8 cellular contexts compared by ENCODE assay signal in the genomic region with DNA sequence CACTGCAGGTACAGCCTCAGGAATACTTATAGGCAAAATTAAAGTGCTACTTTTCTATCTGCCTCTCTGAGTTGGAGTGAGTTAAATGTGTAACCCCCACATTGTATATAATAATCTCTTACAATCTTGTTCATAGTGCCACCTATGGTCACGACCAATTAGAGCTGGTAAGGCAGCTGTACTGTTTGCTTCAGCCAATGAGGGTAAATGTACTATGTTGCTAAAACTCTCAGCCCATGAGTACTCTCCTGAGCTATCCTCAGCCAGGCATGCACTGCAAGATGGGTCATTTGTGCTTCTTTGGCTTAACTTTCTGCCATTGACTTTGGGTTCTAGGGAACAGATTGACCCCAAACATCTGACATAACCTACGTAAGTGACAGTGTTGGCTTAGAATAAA. TPM values are rescaled to one million over a fixed set of nuclear protein-coding genes. Genes with fewer than 3 reads are reported as not detected.
DNase-seq lines count a peak whose midpoint lies in the region; ATAC-seq, FAIRE-seq and TF ChIP-seq lines count a peak whose summit lies in the region.

No MANE protein-coding gene starts in this region.

- H3K4me2 ChIP-seq in BLaER1 treated with 17β-estradiol and CSF1 and Interleukin-3, amounts not matched to agents 10 nM and 100 nM, result peak overlapping the region in 7 of 11 experiments; percentile 4 to 58 (median 33); a peak in 10 of 22 replicates

- no peak for TF ChIP-seq POLR2A in vagina (IDR thresholded peaks at IDR 0.05)

- intact Hi-C loops in vagina (cut with DNase I), result no loop called here

- FAIRE-seq in GM18507 (lab: Jason Lieb, UNC), result peak; percentile 44

- peak; percentile 96 for ATAC-seq in HG02798 (IDR thresholded peaks at IDR 0.05; ENCODE audit: poor library complexity, unreplicated experiment)

- no peak for DNase-seq in GM18507 (ENCODE audit: extremely low spot score, insufficient read length, low read depth)
- peak; percentile 29 for DNase-seq in NCI-H2227 (lab: John Stamatoyannopoulos, UW; ENCODE audit: unreplicated experiment)
- DNase-seq in amniotic epithelial cell (ENCODE audit: low read depth), result peak; percentile 50
- DNase-seq in renal cortical epithelial cell (ENCODE audit: low read depth), result peak; percentile 67
- DNase-seq in vagina (ENCODE audit: extremely low spot score in 2 of 2), result no peak
- DNase-seq in NCI-H128 (lab: John Stamatoyannopoulos, UW; ENCODE audit: unreplicated experiment), result no peak

- peaks cover 0 to 9% (median 0%) of the 10 kb centered on the region in 11 experiments; a peak in 3 of 22 replicates for H3K36me3 ChIP-seq in BLaER1 treated with 17β-estradiol and CSF1 and Interleukin-3, amounts not matched to agents 10 nM and 100 nM
- H3K36me3 ChIP-seq in vagina, result no peaks in the 10 kb centered on the region

- no peak overlapping the region for H3K4me3 ChIP-seq in BLaER1 treated with 17β-estradiol and CSF1 and Interleukin-3, amounts not matched to agents 10 nM and 100 nM
- no peak overlapping the region for H3K4me3 ChIP-seq in vagina

- peaks cover 0 to 7% (median 0%) of the 10 kb centered on the region in 11 experiments; a peak in 1 of 22 replicates for H3K9me3 ChIP-seq in BLaER1 treated with 17β-estradiol and CSF1 and Interleukin-3, amounts not matched to agents 10 nM and 100 nM (replicated peaks in 1 of 11)
- H3K9me3 ChIP-seq in vagina, result no peaks in the 10 kb centered on the region

- no peak overlapping the region for H3K9ac ChIP-seq in BLaER1 treated with 17β-estradiol and CSF1 and Interleukin-3, amounts not matched to agents 10 nM and 100 nM

- peaks cover 10 to 61% (median 43%) of the 10 kb centered on the region in 10 experiments; a peak in 19 of 20 replicates for H3K4me1 ChIP-seq in BLaER1 treated with 17β-estradiol and CSF1 and Interleukin-3, amounts not matched to agents 10 nM and 100 nM
- peaks cover 2% of the 10 kb centered on the region for H3K4me1 ChIP-seq in vagina

- TF ChIP-seq CTCF in vagina (IDR thresholded peaks at IDR 0.05), result no peak

- peak overlapping the region in 3 of 11 experiments; percentile 8 to 59 (median 42); a peak in 5 of 22 replicates for H3K27ac ChIP-seq in BLaER1 treated with 17β-estradiol and CSF1 and Interleukin-3, amounts not matched to agents 10 nM and 100 nM
- no peak overlapping the region for H3K27ac ChIP-seq in vagina

- H4K20me1 ChIP-seq in BLaER1 treated with 17β-estradiol and CSF1 and Interleukin-3, amounts not matched to agents 10 nM and 100 nM, result no peaks in the 10 kb centered on the region

- peaks cover 0 to 24% (median 14%) of the 10 kb centered on the region in 11 experiments; a peak in 11 of 22 replicates for H3K27me3 ChIP-seq in BLaER1 treated with 17β-estradiol and CSF1 and Interleukin-3, amounts not matched to agents 10 nM and 100 nM
- no peaks in the 10 kb centered on the region for H3K27me3 ChIP-seq in vagina

RNA-seq across cellular contexts. Expression of gene MDM2, which starts 15.0 kb away (rescaled TPM):
- 207 and 400 TPM in 2 replicates for total RNA-seq in renal cortical epithelial cell
- total RNA-seq in vagina, result 75.9 TPM

RNA-seq across cellular contexts. Expression of gene SLC35E3, which starts 47.0 kb away (rescaled TPM):
- total RNA-seq in renal cortical epithelial cell (4.5 and 7.0 TPM in 2 replicates), vagina (5.9 TPM)

Comparison
In these comparisons a context has a peak if more than half of its experiments do, and no peak if none do; other contexts are left out.
1. DNase-seq: peak in NCI-H2227 (single experiment), amniotic epithelial cell (single experiment) and renal cortical epithelial cell (single experiment); none in GM18507 (single experiment), vagina (0 of 2) and NCI-H128 (single experiment).